1 cellular context compared by ENCODE assay signal in genomic region chr18:63152791-63153190, GRCh38.
TF ChIP-seq lines count a peak whose summit lies in the region.

No MANE protein-coding gene starts in this region.

TF ChIP-seq in GM23338, 12 proteins besides CTCF, POLR2A, EP300 and RAD21 (continued from another document):
- no peak for TF ChIP-seq ZNF462 (CRISPR knock-in tag; IDR thresholded peaks at IDR 0.05)
- no peak for TF ChIP-seq ZNF114 (CRISPR knock-in tag; IDR thresholded peaks at IDR 0.05)
- no peak for TF ChIP-seq EZH2phosphoT487 (IDR thresholded peaks at IDR 0.05; ENCODE audit: unreplicated experiment)
